Comparison of ENCODE assay signal across 8 cellular contexts in genomic region chr6:33768644-33769120, GRCh38. TPM values are rescaled to one million over a fixed set of nuclear protein-coding genes. Genes with fewer than 3 reads are reported as not detected.
DNase-seq lines count a peak whose midpoint lies in the region; ATAC-seq lines count a peak whose summit lies in the region.

No MANE protein-coding gene starts in this region.

- H3K79me2 ChIP-seq in mesendoderm (ENCODE audit: control insufficient read depth, insufficient read depth, low read length): no peaks in the 10 kb centered on the region

- H3K4me3 ChIP-seq in mesendoderm (ENCODE audit: low read length): no peak overlapping the region

- H3K27me3 Mint-ChIP-seq in activated CD4-positive, alpha-beta memory T cell treated with anti-CD3 and anti-CD28 coated beads, Interleukin-2, amount 10 ng/mL, durations not matched to agents 7 days and 5 days: peaks cover 8% of the 10 kb centered on the region
- peaks cover 6 to 50% of the 10 kb centered on the region in 2 donors for H3K27me3 Mint-ChIP-seq in effector memory CD8-positive, alpha-beta T cell

- H3K23ac ChIP-seq in mesendoderm (ENCODE audit: low read length): no peak overlapping the region

- H3K4me3 Mint-ChIP-seq in activated CD4-positive, alpha-beta memory T cell treated with anti-CD3 and anti-CD28 coated beads, Interleukin-2, amount 10 ng/mL, durations not matched to agents 7 days and 5 days: no peak overlapping the region
- no peak overlapping the region for H3K4me3 Mint-ChIP-seq in effector memory CD8-positive, alpha-beta T cell

- peak; percentile 76 for ATAC-seq in effector memory CD8-positive, alpha-beta T cell (replicated peaks)
- ATAC-seq in GM18511 (IDR thresholded peaks at IDR 0.05; ENCODE audit: unreplicated experiment): no peak

- H3K36me3 ChIP-seq in mesendoderm (ENCODE audit: control insufficient read depth, insufficient read depth, low read length): no peaks in the 10 kb centered on the region

- H3K56ac ChIP-seq in mesendoderm (ENCODE audit: low read length): peak overlapping the region; percentile 68

- no peak overlapping the region for H4K8ac ChIP-seq in mesendoderm (ENCODE audit: low read depth, low read length)

- POLR2A ChIA-PET in activated CD4-positive, alpha-beta memory T cell treated with anti-CD3 and anti-CD28 coated beads, Interleukin-2, amount 10 ng/mL, durations not matched to agents 7 days and 5 days (lab: Charles Lee): interaction anchor here (1.3 kb wide), 1 partner anchor 19 kb away, joined by 3 read pairs; no protein-coding TSS in a partner anchor

- H3K27ac ChIP-seq in mesendoderm (ENCODE audit: low read depth, low read length): no peak overlapping the region

- CTCF ChIA-PET in activated CD4-positive, alpha-beta memory T cell treated with anti-CD3 and anti-CD28 coated beads, Interleukin-2, amount 10 ng/mL, durations not matched to agents 7 days and 5 days (lab: Charles Lee): interaction anchor here (1.0 to 8.4 kb wide), 6 partner anchors 11 to 268 kb away, joined by 3 to 133 read pairs (median 6); no protein-coding TSS in a partner anchor

- H3K4me1 Mint-ChIP-seq in activated CD4-positive, alpha-beta memory T cell treated with anti-CD3 and anti-CD28 coated beads, Interleukin-2, amount 10 ng/mL, durations not matched to agents 7 days and 5 days: peaks cover 7% of the 10 kb centered on the region
- peaks cover 12 to 14% of the 10 kb centered on the region in 2 donors for H3K4me1 Mint-ChIP-seq in effector memory CD8-positive, alpha-beta T cell (ENCODE audit: low read depth in 2 of 2)

- H2BK5ac ChIP-seq in mesendoderm (ENCODE audit: low read length): no peak overlapping the region

- no peaks in the 10 kb centered on the region for H3K27me3 ChIP-seq in mesendoderm (ENCODE audit: insufficient read depth, low read length, poor library complexity)

- H2BK120ac ChIP-seq in mesendoderm (ENCODE audit: low read depth, low read length): no peak overlapping the region

- H2BK15ac ChIP-seq in mesendoderm (replicated peaks; ENCODE audit: low read depth): no peak overlapping the region

- WGBS in mesendoderm (ENCODE audit: extremely low coverage, insufficient coverage, low lambda C conversion rate): no CpG with 5 or more reads among the region's 7 CpGs

- H2AK5ac ChIP-seq in mesendoderm (ENCODE audit: low read length): no peak overlapping the region

- no peak overlapping the region for H3K4me2 ChIP-seq in mesendoderm (ENCODE audit: low read length)

- H3K18ac ChIP-seq in mesendoderm (ENCODE audit: low read length): no peak overlapping the region

- H3K27ac Mint-ChIP-seq in activated CD4-positive, alpha-beta memory T cell treated with anti-CD3 and anti-CD28 coated beads, Interleukin-2, amount 10 ng/mL, durations not matched to agents 7 days and 5 days: no peak overlapping the region
- H3K27ac Mint-ChIP-seq in effector memory CD8-positive, alpha-beta T cell: no peak overlapping the region

- H3K36me3 Mint-ChIP-seq in activated CD4-positive, alpha-beta memory T cell treated with anti-CD3 and anti-CD28 coated beads, Interleukin-2, amount 10 ng/mL, durations not matched to agents 7 days and 5 days (ENCODE audit: low read depth): peaks cover 17% of the 10 kb centered on the region
- peaks cover 20% of the 10 kb centered on the region for H3K36me3 Mint-ChIP-seq in effector memory CD8-positive, alpha-beta T cell (ENCODE audit: insufficient read depth)

- no peak overlapping the region for H4K5ac ChIP-seq in mesendoderm (ENCODE audit: low read length)

- DNase-seq in C1 segment of cervical spinal cord (lab: John Stamatoyannopoulos, UW) (peak in 13 of 14 donors; percentile 14 to 76 (median 46)), H4 (ENCODE audit: low spot score) (peak; percentile 81), NCI-H82 (lab: John Stamatoyannopoulos, UW) (peak; percentile 89), mesendoderm (peak; percentile 82)
- DNase-seq in activated CD4-positive, alpha-beta memory T cell treated with anti-CD3 and anti-CD28 coated beads, Interleukin-2, amount 10 ng/mL, durations not matched to agents 7 days and 5 days: peak; percentile 79
- DNase-seq in effector memory CD8-positive, alpha-beta T cell: peak; percentile 65 to 69 (median 67)
- peak; percentile 41 to 46 for DNase-seq in stimulated activated CD8-positive, alpha-beta memory T cell treated with anti-CD3 and anti-CD28 coated beads, Interleukin-2, amount 100 ng/mL, for 1 hour (ENCODE audit: low read depth in 2 of 2)

- peak overlapping the region; percentile 7 for H3K9ac ChIP-seq in mesendoderm (ENCODE audit: low read length)

- no peaks in the 10 kb centered on the region for H3K9me3 Mint-ChIP-seq in activated CD4-positive, alpha-beta memory T cell treated with anti-CD3 and anti-CD28 coated beads, Interleukin-2, amount 10 ng/mL, durations not matched to agents 7 days and 5 days
- no peaks in the 10 kb centered on the region for H3K9me3 Mint-ChIP-seq in effector memory CD8-positive, alpha-beta T cell

- H3K4me1 ChIP-seq in mesendoderm (ENCODE audit: control insufficient read depth, low read depth, low read length): peaks cover 7% of the 10 kb centered on the region

- no peak overlapping the region for H3K4ac ChIP-seq in mesendoderm (ENCODE audit: low read depth, low read length)

- H3K79me1 ChIP-seq in mesendoderm (ENCODE audit: low read length): no peaks in the 10 kb centered on the region

RNA-seq across cellular contexts. Expression of gene LEMD2, which starts 20.2 kb away (rescaled TPM):
- 25.9 and 40.9 TPM in 2 replicates for total RNA-seq in H4 (2014; rRNA removed; shearing (Covaris generic))
- 10 to 100 TPM; 70.6 to 76.1 TPM for total RNA-seq in activated CD4-positive, alpha-beta memory T cell treated with anti-CD3 and anti-CD28 coated beads, Interleukin-2, amount 10 ng/mL, durations not matched to agents 7 days and 5 days
- 23.7 TPM for polyA plus RNA-seq in mesendoderm (2013, experiment 1 of 2)
- 22.2 TPM for polyA plus RNA-seq in mesendoderm (2013, experiment 2 of 2)

RNA-seq across cellular contexts. Expression of gene IP6K3, which starts 22.0 kb away (rescaled TPM):
- 0.06 TPM in 1 of 2 replicates, not detected in the other for total RNA-seq in H4 (2014; rRNA removed; shearing (Covaris generic))
- not detected for total RNA-seq in activated CD4-positive, alpha-beta memory T cell treated with anti-CD3 and anti-CD28 coated beads, Interleukin-2, amount 10 ng/mL, durations not matched to agents 7 days and 5 days
- 0.01 TPM for polyA plus RNA-seq in mesendoderm (2013, experiment 1 of 2)
- 0.04 TPM for polyA plus RNA-seq in mesendoderm (2013, experiment 2 of 2)

RNA-seq across cellular contexts. Expression of gene MLN, which starts 35.1 kb away (rescaled TPM):
- not detected in 2 replicates for total RNA-seq in H4 (2014; rRNA removed; shearing (Covaris generic))
- not detected for total RNA-seq in activated CD4-positive, alpha-beta memory T cell treated with anti-CD3 and anti-CD28 coated beads, Interleukin-2, amount 10 ng/mL, durations not matched to agents 7 days and 5 days
- not detected for polyA plus RNA-seq in mesendoderm (2013, experiment 1 of 2)
- polyA plus RNA-seq in mesendoderm (2013, experiment 2 of 2): not detected

RNA-seq across cellular contexts. Expression of gene UQCC2, which starts 57.2 kb away (rescaled TPM):
- 55.1 and 86.8 TPM in 2 replicates for total RNA-seq in H4 (2014; rRNA removed; shearing (Covaris generic))
- total RNA-seq in activated CD4-positive, alpha-beta memory T cell treated with anti-CD3 and anti-CD28 coated beads, Interleukin-2, amount 10 ng/mL, durations not matched to agents 7 days and 5 days: 10 to 100 TPM; 70.7 to 75.3 TPM
- 90.1 TPM for polyA plus RNA-seq in mesendoderm (2013, experiment 1 of 2)
- 91.4 TPM for polyA plus RNA-seq in mesendoderm (2013, experiment 2 of 2)
